Comparison of ENCODE assay signal across 8 cellular contexts in genomic region chr4:105624530-105624929, GRCh38.
A peak's percentile ranks its signal among the peaks of the same experiment; 100 is the strongest.
DNase-seq lines count a peak whose midpoint lies in the region; ATAC-seq lines count a peak whose summit lies in the region.

No MANE protein-coding gene starts in this region.

- ATAC-seq in GM21367 (IDR thresholded peaks at IDR 0.05; ENCODE audit: unreplicated experiment) = peak; percentile 72
- ATAC-seq in GM19035 (IDR thresholded peaks at IDR 0.05; ENCODE audit: unreplicated experiment) = no peak

- DNase-seq in AG08395 (ENCODE audit: low spot score) (peak; percentile 6), HT1080 (ENCODE audit: low read depth) (peak; percentile 66), fibroblast of gingiva (ENCODE audit: low read depth) (peak; percentile 23), cerebellar cortex (ENCODE audit: low spot score) (no peak), SKM-1 (lab: John Stamatoyannopoulos, UW; ENCODE audit: unreplicated experiment) (no peak)
- no peak for DNase-seq in activated effector memory CD4-positive, alpha-beta T cell treated with anti-CD3 and anti-CD28 coated beads, Interleukin-2, amount 50 U/mL, for 16 hours

Comparison
In these comparisons a context has a peak if more than half of its experiments do, and no peak if none do; other contexts are left out.
1. DNase-seq: peak in AG08395 (single experiment), HT1080 (single experiment) and fibroblast of gingiva (single experiment); none in cerebellar cortex (single experiment), SKM-1 (single experiment) and activated effector memory CD4-positive, alpha-beta T cell treated with anti-CD3 and anti-CD28 coated beads, Interleukin-2, amount 50 U/mL, for 16 hours (single experiment).